In the genomic region with DNA sequence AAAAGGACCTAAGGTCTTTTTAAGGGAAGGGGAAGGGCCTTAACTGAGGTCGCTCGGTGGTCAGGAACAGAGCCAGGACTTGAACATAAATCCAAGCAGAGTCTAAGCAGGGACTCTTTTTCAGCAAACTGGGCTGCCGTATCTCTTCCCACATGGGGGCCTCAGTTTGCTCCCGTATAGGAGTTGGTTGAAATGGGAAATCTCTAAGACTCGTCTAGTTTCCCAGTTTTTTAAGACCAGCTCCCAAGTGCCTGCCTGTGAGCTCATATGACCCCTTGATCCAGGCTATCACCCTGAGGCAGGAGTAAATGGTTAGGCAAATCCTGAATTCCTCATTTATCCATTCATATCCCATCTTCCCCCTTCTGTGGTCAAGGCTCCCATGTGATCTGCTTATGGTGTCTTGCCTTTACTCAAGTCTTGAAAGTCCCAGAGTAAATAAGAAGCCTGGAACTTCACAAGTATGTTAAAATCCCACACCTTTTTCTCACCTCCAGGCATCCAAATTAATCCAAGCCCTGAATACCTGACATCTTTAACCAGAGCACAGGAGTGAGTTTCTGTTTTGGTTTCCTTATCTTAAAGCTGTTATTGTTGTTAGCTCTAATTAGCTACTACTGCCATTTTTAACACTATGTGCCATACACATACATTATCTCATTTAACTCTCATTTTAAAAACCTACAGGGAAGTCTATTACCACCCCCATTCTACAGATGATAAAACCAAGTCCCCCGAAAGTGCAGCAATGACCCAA, we compare ENCODE assay signal across 11 cellular contexts. TPM values are rescaled to one million over a fixed set of nuclear protein-coding genes. Genes with fewer than 3 reads are reported as not detected.
DNase-seq lines count a peak whose midpoint lies in the region; ATAC-seq, FAIRE-seq and TF ChIP-seq lines count a peak whose summit lies in the region.
"Had no signal": no experiment of that assay in that cellular context is flagged by ENCODE, and none has a peak within 500 bp of the region (broad histone marks: within the 10 kb centered on the region; RNA-seq: fewer than 3 reads in every experiment).

No MANE protein-coding gene starts in this region.

- peaks cover 10% of the 10 kb centered on the region for H3K9me1 ChIP-seq in keratinocyte (ENCODE audit: control insufficient read depth, extremely low read depth, insufficient read depth, low read length)

- no peaks in the 10 kb centered on the region for H3K79me2 ChIP-seq in keratinocyte (ENCODE audit: control insufficient read depth, insufficient read depth, low read length)

- dilution Hi-C loops in keratinocyte (cut with MboI; ENCODE audit: extremely low pct_ligation_motif_present, low sequenced_read_pairs) = no loop called here

- H4K20me1 ChIP-seq in keratinocyte (ENCODE audit: control insufficient read depth, extremely low read depth, insufficient read depth, low read length) = no peaks in the 10 kb centered on the region

- DNase-seq in HCEC 1CT (peak; percentile 72), keratinocyte (ENCODE audit: low read depth, low spot score) (no peak), suprapubic skin (ENCODE audit: low spot score in 2 of 2) (no peak), left lobe of liver (ENCODE audit: low spot score) (no peak), NCI-H1694 (lab: John Stamatoyannopoulos, UW) (no peak), activated gamma-delta T cell treated with Interleukin-2 at 50 U/mL for 16 hours (no peak)
- DNase-seq: cerebellar nuclear complex, T-helper 17 cell had no signal

- WGBS in suprapubic skin = 57% methylated on average over 6 of the region's 6 CpGs

- no peak overlapping the region for H2AFZ ChIP-seq in keratinocyte (ENCODE audit: control insufficient read depth, low read length)

- peak overlapping the region; percentile 32 for H3K27ac ChIP-seq in angular gyrus (ENCODE audit: low read depth, low read length)
- peak overlapping the region; percentile 89 for H3K27ac ChIP-seq in keratinocyte (ENCODE audit: control insufficient read depth, insufficient read depth, low read length)
- peak overlapping the region; percentile 55 for H3K27ac ChIP-seq in suprapubic skin

- H3K27me3 ChIP-seq in keratinocyte (ENCODE audit: control insufficient read depth, extremely low read depth, insufficient read depth, low read length) = no peaks in the 10 kb centered on the region
- peaks cover 13% of the 10 kb centered on the region for H3K27me3 ChIP-seq in suprapubic skin

- H3K4me2 ChIP-seq in keratinocyte (ENCODE audit: control insufficient read depth, extremely low read depth, insufficient read depth, low read depth, low read length) = peak overlapping the region; percentile 53

- no peak for TF ChIP-seq POLR2A in suprapubic skin (IDR thresholded peaks at IDR 0.05)

- H3K9me3 ChIP-seq in keratinocyte (ENCODE audit: control insufficient read depth, low read depth, low read length) (no peaks in the 10 kb centered on the region), suprapubic skin (no peaks in the 10 kb centered on the region)

- no peak for TF ChIP-seq CTCF in keratinocyte (optimal IDR thresholded peaks at IDR 0.05 in 1 of 3, IDR thresholded peaks at IDR 0.05 in 1 of 3, conservative IDR thresholded peaks at IDR 0.05 in 1 of 3; ENCODE audit: extremely low read depth in 1 of 3, insufficient read depth in 2 of 3, low read length in 3 of 3)
- TF ChIP-seq CTCF in suprapubic skin (IDR thresholded peaks at IDR 0.05) = no peak

- FAIRE-seq in keratinocyte (lab: Jason Lieb, UNC) = no peak

- H3K36me3 ChIP-seq in keratinocyte (ENCODE audit: control insufficient read depth in 2 of 2, extremely low read depth in 1 of 2, insufficient read depth in 2 of 2, low read length in 2 of 2) (no peaks in the 10 kb centered on the region), suprapubic skin (no peaks in the 10 kb centered on the region)

- H3K9ac ChIP-seq in keratinocyte (ENCODE audit: control insufficient read depth, extremely low read depth, insufficient read depth, low read length) = peak overlapping the region; percentile 50

- ATAC-seq in left lobe of liver = no peak
- ATAC-seq: HCT116; stimulated activated effector memory CD8-positive, alpha-beta T cell treated with anti-CD3 and anti-CD28 coated beads, Interleukin-12 subunit alpha, Interleukin-12 subunit beta, amount 100 ng/mL, for 72 hours; T-helper 17 cell had no signal

- H3K4me3 ChIP-seq in keratinocyte (ENCODE audit: control insufficient read depth in 2 of 3, extremely low read depth in 1 of 3, insufficient read depth in 2 of 3, low read depth in 1 of 3, low read length in 3 of 3) (no peak overlapping the region), suprapubic skin (no peak overlapping the region)

- peaks cover 58% of the 10 kb centered on the region for H3K4me1 ChIP-seq in keratinocyte (ENCODE audit: control insufficient read depth, extremely low read depth, insufficient read depth, low read length)
- peaks cover 52% of the 10 kb centered on the region for H3K4me1 ChIP-seq in suprapubic skin

- TF ChIP-seq EP300 in suprapubic skin (IDR thresholded peaks at IDR 0.05) = no peak

RNA-seq across cellular contexts. Expression of a gene that starts 3.0 kb away (rescaled TPM):
- 1.7 to 3.8 TPM (median 2.4 TPM) in 3 replicates for polyA plus RNA-seq in keratinocyte
- polyA plus RNA-seq in keratinocyte (2011; ENCODE audit: low read depth) = 0.82 TPM
- polyA plus RNA-seq in keratinocyte (2011; cell fraction: cytosol; rRNA removed) = 0.75 and 1.5 TPM in 2 replicates
- polyA plus RNA-seq in keratinocyte (2011; cell fraction: nucleus; rRNA removed) = 2.6 and 3.3 TPM in 2 replicates
- polyA plus RNA-seq in keratinocyte (2012; ENCODE audit: low replicate concordance) = 3.2 and 4.5 TPM in 2 replicates
- 2.5 to 7.3 TPM (median 5.1 TPM) in 3 replicates for polyA minus RNA-seq in keratinocyte
- polyA minus RNA-seq in keratinocyte (2011; cell fraction: cytosol; rRNA and poly(A)+ RNA removed) = 4.4 TPM
- polyA minus RNA-seq in keratinocyte (2011; cell fraction: nucleus; rRNA and poly(A)+ RNA removed) = 3.5 and 4.7 TPM in 2 replicates
- 1 to 10 TPM; 2.7 to 5.4 (median 3.9) TPM for total RNA-seq in suprapubic skin
- 0.43 TPM for total RNA-seq in left lobe of liver
- total RNA-seq: T-helper 17 cell had no signal

RNA-seq across cellular contexts. Expression of a gene that starts 10.2 kb away (rescaled TPM):
- polyA plus RNA-seq in keratinocyte = 0.03 to 0.05 TPM in 2 of 3 replicates, not detected in the other
- polyA plus RNA-seq in keratinocyte (2011; ENCODE audit: low read depth) = not detected
- polyA plus RNA-seq in keratinocyte (2011; cell fraction: cytosol; rRNA removed) = not detected in 2 replicates
- polyA plus RNA-seq in keratinocyte (2011; cell fraction: nucleus; rRNA removed) = 0.08 TPM in 1 of 2 replicates, not detected in the other
- polyA plus RNA-seq in keratinocyte (2012; ENCODE audit: low replicate concordance) = 0.16 TPM in 1 of 2 replicates, not detected in the other
- polyA minus RNA-seq in keratinocyte = 0.13 TPM in 1 of 3 replicates, not detected in the others
- polyA minus RNA-seq in keratinocyte (2011; cell fraction: cytosol; rRNA and poly(A)+ RNA removed) = not detected
- polyA minus RNA-seq in keratinocyte (2011; cell fraction: nucleus; rRNA and poly(A)+ RNA removed) = not detected in 2 replicates
- total RNA-seq in suprapubic skin (under 1 TPM in 2 of 4 donors, not detected in 2; 0.26 to 0.64 TPM), left lobe of liver (not detected)
- total RNA-seq: T-helper 17 cell had no signal

RNA-seq across cellular contexts. Expression of a gene that starts 57.7 kb away (rescaled TPM):
- 7.9 to 23.3 TPM (median 13.6 TPM) in 3 replicates for polyA plus RNA-seq in keratinocyte
- polyA plus RNA-seq in keratinocyte (2011; ENCODE audit: low read depth) = 24.6 TPM
- 7.7 and 11.7 TPM in 2 replicates for polyA plus RNA-seq in keratinocyte (2011; cell fraction: cytosol; rRNA removed)
- 28.0 and 33.6 TPM in 2 replicates for polyA plus RNA-seq in keratinocyte (2011; cell fraction: nucleus; rRNA removed)
- 8.4 and 40.3 TPM in 2 replicates for polyA plus RNA-seq in keratinocyte (2012; ENCODE audit: low replicate concordance)
- polyA minus RNA-seq in keratinocyte = 8.6 to 36.7 TPM (median 15.6 TPM) in 3 replicates
- 11.3 TPM for polyA minus RNA-seq in keratinocyte (2011; cell fraction: cytosol; rRNA and poly(A)+ RNA removed)
- polyA minus RNA-seq in keratinocyte (2011; cell fraction: nucleus; rRNA and poly(A)+ RNA removed) = 11.7 and 14.9 TPM in 2 replicates
- total RNA-seq in suprapubic skin (10 to 100 TPM; 32.1 to 54.2 (median 33.1) TPM), left lobe of liver (9.9 TPM)

Comparison
In these comparisons a context has a peak if more than half of its experiments do, and no peak if none do; other contexts are left out.
1. H3K27ac ChIP-seq: peak in every context shown above with its lines; median percentile 89 in keratinocyte; 55 in suprapubic skin; 32 in angular gyrus.